Comparison of ENCODE assay signal across 1 cellular context in genomic region chr7:82330706-82331220, GRCh38.
TF ChIP-seq lines count a peak whose summit lies in the region.

No MANE protein-coding gene starts in this region.

TF ChIP-seq in A549, 52 proteins besides CTCF, POLR2A, EP300 and RAD21 (continued from another document):
- no peak for TF ChIP-seq MAFK (IDR thresholded peaks at IDR 0.05; ENCODE audit: partially characterized antibody)
- TF ChIP-seq CHD4 (IDR thresholded peaks at IDR 0.05; ENCODE audit: borderline replicate concordance), result no peak
